Comparison of ENCODE assay signal across 21 cellular contexts in the genomic region with DNA sequence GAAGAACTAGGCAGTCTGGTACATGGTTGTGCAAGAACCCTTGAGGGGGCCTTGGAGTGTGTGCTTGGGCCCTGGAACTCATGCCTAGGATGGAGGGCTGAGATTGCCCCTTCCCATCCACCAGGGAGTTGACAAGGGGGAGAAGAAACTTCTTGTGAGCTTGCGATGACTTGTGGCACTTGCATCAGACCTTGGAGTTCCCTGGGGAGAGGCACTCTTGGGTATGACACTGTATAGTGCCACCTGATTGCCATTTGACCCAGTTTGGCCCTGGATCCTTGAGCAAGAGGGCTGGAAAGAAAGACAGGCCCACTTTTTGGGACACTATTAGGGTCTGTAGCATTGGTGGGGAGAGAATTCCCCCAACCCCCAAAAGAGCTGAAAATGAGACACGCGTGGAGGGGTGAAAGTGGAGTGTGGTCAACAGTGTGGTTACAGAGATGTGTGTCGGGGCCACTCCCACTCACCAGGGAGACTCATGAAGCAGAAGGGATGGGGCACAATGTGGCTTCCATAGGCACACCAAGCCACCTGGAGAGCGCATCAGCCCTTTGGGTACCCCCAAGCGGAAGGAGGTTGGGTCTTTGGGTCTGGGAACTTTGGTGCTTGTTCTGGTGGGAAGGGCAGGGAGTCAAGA.
A peak's percentile ranks its signal among the peaks of the same experiment; 100 is the strongest.
DNase-seq lines count a peak whose midpoint lies in the region; ATAC-seq, FAIRE-seq and TF ChIP-seq lines count a peak whose summit lies in the region.
"Had no signal": no experiment of that assay in that cellular context is flagged by ENCODE, and none has a peak within 500 bp of the region (broad histone marks: within the 10 kb centered on the region; RNA-seq: fewer than 3 reads in every experiment).

No MANE protein-coding gene starts in this region.

- BruUV-seq in HepG2 (replicated peaks; lab: Mats Ljungman, UMichigan), result no TSS peak

- H3K4me3 ChIP-seq in HepG2 (replicated peaks in 1 of 3; ENCODE audit: insufficient read depth in 1 of 3, low read depth in 2 of 3, low read length in 3 of 3), result no peak overlapping the region
- H3K4me3 ChIP-seq: mucosa of descending colon, thoracic aorta had no signal

- H3K9me3 Mint-ChIP-seq in IgD-negative memory B cell (peaks cover 4 to 20% (median 15%) of the 10 kb centered on the region in 3 donors), memory B cell (peaks cover 7% of the 10 kb centered on the region)

- H3K4me3 Mint-ChIP-seq in IgD-negative memory B cell, result peak overlapping the region in 3 of 4 donors; percentile 19 to 65 (median 35)
- peak overlapping the region; percentile 57 for H3K4me3 Mint-ChIP-seq in memory B cell

- CTCF ChIA-PET in HepG2 (lab: Yijun Ruan, JAX; ENCODE audit: low intra/inter-chr PET ratio, low total read pairs), result no interaction called here

- POLR2A ChIA-PET in HepG2 (lab: Yijun Ruan, JAX), result no interaction called here

- H3K36me3 ChIP-seq in HepG2 (replicated peaks in 1 of 2; ENCODE audit: control insufficient read depth in 1 of 2, insufficient read depth in 2 of 2, low read length in 2 of 2), result no peaks in the 10 kb centered on the region
- H3K36me3 ChIP-seq: BE2C, thoracic aorta had no signal

- TF ChIP-seq CTCF in HepG2 (CRISPR knock-in tag; IDR thresholded peaks at IDR 0.05), result no peak

- TF ChIP-seq EP300 in HepG2 (IDR thresholded peaks at IDR 0.05; ENCODE audit: low read depth in 2 of 2, low read length in 2 of 2) (no peak), HepG2 (CRISPR knock-in tag; IDR thresholded peaks at IDR 0.05; ENCODE audit: borderline replicate concordance) (no peak)

- TF ChIP-seq RAD21 in HepG2 (CRISPR knock-in tag; IDR thresholded peaks at IDR 0.05), result no peak

- peaks cover 14% of the 10 kb centered on the region for H3K27me3 Mint-ChIP-seq in IgD-negative memory B cell
- H3K27me3 Mint-ChIP-seq in memory B cell, result peaks cover 13% of the 10 kb centered on the region

- no peaks in the 10 kb centered on the region for H3K79me2 ChIP-seq in HepG2 (ENCODE audit: insufficient read depth, low read length)

- H3K4me1 Mint-ChIP-seq in IgD-negative memory B cell, result peaks cover 15 to 20% (median 19%) of the 10 kb centered on the region in 3 donors
- H3K4me1 Mint-ChIP-seq in memory B cell, result peaks cover 21% of the 10 kb centered on the region

- H3K9ac ChIP-seq in HepG2 (ENCODE audit: insufficient read depth, low read depth, low read length), result no peak overlapping the region

- H3K27ac Mint-ChIP-seq in IgD-negative memory B cell (peak overlapping the region in 1 of 3 donors; percentile 36), memory B cell (no peak overlapping the region)

- intact Hi-C loops in HepG2 (cut with micrococcal nuclease; ENCODE audit: unreplicated experiment), result no loop called here

- in situ Hi-C loops in G401 (cut with HindIII; ENCODE audit: low sequenced_read_pairs), result no loop called here
- in situ Hi-C loops in HepG2 (cut with HindIII; ENCODE audit: extremely low pct_ligation_motif_present, low pct_unique_long_range_greater_than_20kb), result no loop called here

- no peaks in the 10 kb centered on the region for H3K4me1 ChIP-seq in HepG2 (ENCODE audit: insufficient read depth, low read length)
- H3K4me1 ChIP-seq: BE2C had no signal

- H3K36me3 Mint-ChIP-seq in IgD-negative memory B cell (peaks cover 4% of the 10 kb centered on the region), memory B cell (peaks cover 9% of the 10 kb centered on the region)

- no peak overlapping the region for H3K27ac ChIP-seq in HepG2 (ENCODE audit: extremely low read length, insufficient read depth, low read length)
- H3K27ac ChIP-seq: thoracic aorta had no signal

- FAIRE-seq in HepG2 (lab: Jason Lieb, UNC), result no peak
- FAIRE-seq: D721Med had no signal

- peak; percentile 17 for ATAC-seq in GM18867 (IDR thresholded peaks at IDR 0.05; ENCODE audit: unreplicated experiment)
- ATAC-seq in GM21619 (IDR thresholded peaks at IDR 0.05; ENCODE audit: unreplicated experiment), result peak; percentile 4
- peak; percentile 45 for ATAC-seq in memory B cell (ENCODE audit: low read depth)
- ATAC-seq in HG03565 (IDR thresholded peaks at IDR 0.05; ENCODE audit: unreplicated experiment), result no peak
- no peak for ATAC-seq in HepG2
- ATAC-seq: left ventricle myocardium superior, mucosa of descending colon, SK-N-SH treated with all-trans-retinoic acid at 6 μM for 48 hours had no signal

- DNase-seq in memory B cell (ENCODE audit: low spot score in 2 of 2) (no peak), GM03348 (ENCODE audit: low spot score) (no peak), G401 (ENCODE audit: low spot score) (no peak), HepG2 (ENCODE audit: low spot score) (no peak)
- DNase-seq: activated CD4-positive, alpha-beta T cell treated with anti-CD3 and anti-CD28 coated beads for 4 hours; activated gamma-delta T cell treated with Interleukin-2 at 50 U/mL for 16 hours; BE2C; effector CD4-positive, alpha-beta T cell; GDM1; glutamatergic neuron; left ventricle myocardium superior; mucosa of descending colon; NCI-H82; T1000 had no signal

- WGBS in HepG2 (ENCODE audit: low lambda C conversion rate), result 78% methylated on average over 5 of the region's 6 CpGs

- H3K4me2 ChIP-seq in HepG2 (ENCODE audit: low read depth, low read length), result no peak overlapping the region

- H4K20me1 ChIP-seq in HepG2 (ENCODE audit: insufficient read depth, low read length), result no peaks in the 10 kb centered on the region

- H3K9me3 ChIP-seq in HepG2 (ENCODE audit: low read length), result peaks cover 17% of the 10 kb centered on the region
- H3K9me3 ChIP-seq: BE2C had no signal

- TF ChIP-seq POLR2A in HepG2 (IDR thresholded peaks at IDR 0.05; ENCODE audit: insufficient read depth in 1 of 2, low read depth in 2 of 2, low read length in 2 of 2), result no peak

- H3K27me3 ChIP-seq in HepG2 (ENCODE audit: control insufficient read depth in 1 of 2, insufficient read depth in 2 of 2, low read length in 2 of 2), result no peaks in the 10 kb centered on the region; a peak in 1 of 5 replicates
- H3K27me3 ChIP-seq: BE2C had no signal

- no peak overlapping the region for H2AFZ ChIP-seq in HepG2 (ENCODE audit: low read length)

TF ChIP-seq in HepG2, 621 proteins besides CTCF, POLR2A, EP300 and RAD21:
- no peak for TF ChIP-seq SMARCC2 (IDR thresholded peaks at IDR 0.05)
- TF ChIP-seq, protein P1, sequence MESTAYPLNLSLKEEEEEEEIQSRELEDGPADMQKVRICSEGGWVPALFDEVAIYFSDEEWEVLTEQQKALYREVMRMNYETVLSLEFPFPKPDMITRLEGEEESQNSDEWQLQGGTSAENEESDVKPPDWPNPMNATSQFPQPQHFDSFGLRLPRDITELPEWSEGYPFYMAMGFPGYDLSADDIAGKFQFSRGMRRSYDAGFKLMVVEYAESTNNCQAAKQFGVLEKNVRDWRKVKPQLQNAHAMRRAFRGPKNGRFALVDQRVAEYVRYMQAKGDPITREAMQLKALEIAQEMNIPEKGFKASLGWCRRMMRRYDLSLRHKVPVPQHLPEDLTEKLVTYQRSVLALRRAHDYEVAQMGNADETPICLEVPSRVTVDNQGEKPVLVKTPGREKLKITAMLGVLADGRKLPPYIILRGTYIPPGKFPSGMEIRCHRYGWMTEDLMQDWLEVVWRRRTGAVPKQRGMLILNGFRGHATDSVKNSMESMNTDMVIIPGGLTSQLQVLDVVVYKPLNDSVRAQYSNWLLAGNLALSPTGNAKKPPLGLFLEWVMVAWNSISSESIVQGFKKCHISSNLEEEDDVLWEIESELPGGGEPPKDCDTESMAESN (CRISPR knock-in tag; conservative IDR thresholded peaks at IDR 0.05), result no peak
TF ChIP-seq in HepG2: peak in this region for 0.

Comparison
In these comparisons a context has a peak if more than half of its experiments do, and no peak if none do; other contexts are left out.
1. ATAC-seq: peak in GM18867 (single experiment), GM21619 (single experiment) and memory B cell (single experiment); none in HG03565 (single experiment) and HepG2 (single experiment).